13 cellular contexts compared by ENCODE assay signal in the genomic region with DNA sequence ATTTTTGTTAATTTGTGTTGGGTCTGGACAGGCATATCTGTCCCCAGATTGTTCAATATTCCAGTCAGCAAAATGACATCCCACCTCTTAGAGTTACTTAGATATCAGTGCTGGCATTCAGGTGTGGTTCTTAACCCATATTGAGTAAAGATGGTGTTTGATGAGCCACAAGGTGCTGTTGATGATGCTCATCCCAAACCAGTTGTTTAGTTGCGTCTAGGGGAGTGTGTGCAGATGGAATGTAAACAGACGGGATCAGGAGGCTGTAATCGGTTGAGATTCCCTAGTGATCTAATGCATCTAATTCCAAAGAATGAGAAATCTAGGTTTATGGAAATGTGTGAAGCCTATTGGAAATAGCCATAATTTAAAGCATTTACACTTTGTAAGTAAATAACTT. TPM values are rescaled to one million over a fixed set of nuclear protein-coding genes. Genes with fewer than 3 reads are reported as not detected.
A peak's percentile ranks its signal among the peaks of the same experiment; 100 is the strongest.
DNase-seq lines count a peak whose midpoint lies in the region; ATAC-seq and TF ChIP-seq lines count a peak whose summit lies in the region.
"Had no signal": no experiment of that assay in that cellular context is flagged by ENCODE, and none has a peak within 500 bp of the region (broad histone marks: within the 10 kb centered on the region; RNA-seq: fewer than 3 reads in every experiment).

No MANE protein-coding gene starts in this region.

- CTCF ChIA-PET in PC-3 (lab: Charles Lee): no interaction called here

- intact Hi-C loops in PC-3 (cut with micrococcal nuclease): no loop called here
- intact Hi-C loops in stomach (cut with DNase I; ENCODE audit: low total_unique reads): no loop called here

- H3K9me3 ChIP-seq in PC-3 (ENCODE audit: low read length) (no peaks in the 10 kb centered on the region), stomach (no peaks in the 10 kb centered on the region)

- TF ChIP-seq POLR2A in stomach (IDR thresholded peaks at IDR 0.05): no peak

- TSS peak; percentile 27 for BruUV-seq in PC-3 (replicated peaks; lab: Mats Ljungman, UMichigan)

- peaks cover 49% of the 10 kb centered on the region for H3K79me2 ChIP-seq in PC-3 (ENCODE audit: low read length)

- H3K27me3 ChIP-seq in PC-3 (ENCODE audit: low read length) (0 out of 2 replicates have a peak, but pooled peaks cover 24% of the 10 kb centered on the region), stomach (peaks cover 0 to 45% (median 18%) of the 10 kb centered on the region in 3 donors)

- WGBS in stomach, 5 donors: 18 to 38% (median 21%) methylated on average over 3 of the region's 3 CpGs

- H3K27ac ChIP-seq in PC-3 (ENCODE audit: low read length) (no peak overlapping the region), stomach (no peak overlapping the region)

- ATAC-seq in PC-3: no peak
- no peak for ATAC-seq in GM21367 (IDR thresholded peaks at IDR 0.05; ENCODE audit: unreplicated experiment)
- ATAC-seq: natural killer cell treated with Interleukin-12 subunit alpha and Interleukin-12 subunit beta and Interleukin-15 and Interleukin-18, amount 100 ng/mL, for 72 hours had no signal

- TF ChIP-seq CTCF in PC-3 (conservative IDR thresholded peaks at IDR 0.05; ENCODE audit: low read depth, low read length) (no peak), stomach (IDR thresholded peaks at IDR 0.05) (no peak)

- peak overlapping the region; percentile 71; the same call in 1 of the 2 replicates for H3K9ac ChIP-seq in PC-3 (ENCODE audit: low read length)

- no peaks in the 10 kb centered on the region for H3F3A ChIP-seq in PC-3 (ENCODE audit: low read length, unreplicated experiment)

- H3K4me3 ChIP-seq in PC-3 (ENCODE audit: low read length) (peak overlapping the region; percentile 75), iPS-11a (ENCODE audit: low read depth, low read length) (peak overlapping the region; percentile 73), stomach (peak overlapping the region; percentile 46 to 64 (median 62))

- no peaks in the 10 kb centered on the region for H3K9me2 ChIP-seq in PC-3 (replicated peaks; ENCODE audit: low read length)

- TF ChIP-seq EP300 in stomach (IDR thresholded peaks at IDR 0.05): no peak

- peak overlapping the region; percentile 82 for H3K4me2 ChIP-seq in PC-3 (ENCODE audit: low read length)

- POLR2A ChIA-PET in PC-3 (lab: Charles Lee; ENCODE audit: unreplicated experiment): no interaction called here

- no peaks in the 10 kb centered on the region for H4K20me1 ChIP-seq in PC-3 (ENCODE audit: low read length)

- peak; percentile 30 for DNase-seq in NCI-H2107 treated with DMSO at 0.1 percent for 48 hours (lab: John Stamatoyannopoulos, UW; ENCODE audit: unreplicated experiment)
- no peak for DNase-seq in NCI-H2107 (lab: John Stamatoyannopoulos, UW)
- peak; percentile 31 for DNase-seq in PC-3
- DNase-seq in stomach: no peak
- no peak for DNase-seq in activated CD4-positive, CD25-positive, alpha-beta regulatory T cell (lab: John Stamatoyannopoulos, UW)
- DNase-seq in LoVo (ENCODE audit: low spot score): no peak
- DNase-seq: activated CD8-positive, alpha-beta memory T cell treated with anti-CD3 and anti-CD28 coated beads, Interleukin-2, amount 50 U/mL, for 4 hours; DMS79; T1000 had no signal

- peak overlapping the region; percentile 92 for H2AFZ ChIP-seq in PC-3 (ENCODE audit: low read length)

- H3K36me3 ChIP-seq in PC-3 (ENCODE audit: low read depth, low read length) (no peaks in the 10 kb centered on the region), stomach (no peaks in the 10 kb centered on the region)

- H3K4me1 ChIP-seq in PC-3 (ENCODE audit: insufficient read depth, low read length): peaks cover 13% of the 10 kb centered on the region; the same call in 1 of the 2 replicates
- peaks cover 0 to 30% (median 24%) of the 10 kb centered on the region in 4 donors for H3K4me1 ChIP-seq in stomach

RNA-seq across cellular contexts. Expression of a gene that starts 1.1 kb away (rescaled TPM):
- total RNA-seq in PC-3 (2014; rRNA removed) (5.0 TPM in 2 replicates), stomach (10 to 100 TPM in 2 of 5 donors, 1 to 10 TPM in 3; 1.8 to 41.9 (median 6.2) TPM)
- polyA plus RNA-seq in stomach: 10 to 100 TPM in 1 of 3 donors, 1 to 10 TPM in 2; 7.0 to 11.3 (median 7.2) TPM
- total RNA-seq: A172 had no signal

Comparison
In these comparisons a context has a peak if more than half of its experiments do, and no peak if none do; other contexts are left out.
1. DNase-seq: peak in NCI-H2107 treated with DMSO at 0.1 percent for 48 hours (single experiment) and PC-3 (single experiment); none in NCI-H2107 (single experiment), stomach (single experiment), activated CD4-positive, CD25-positive, alpha-beta regulatory T cell (0 of 4) and LoVo (single experiment).
2. Peak in every context shown above with its lines, with median percentiles within 50 percentile points of each other: H3K4me3 ChIP-seq.